ENCODE assay signal across 11 cellular contexts in the genomic region with DNA sequence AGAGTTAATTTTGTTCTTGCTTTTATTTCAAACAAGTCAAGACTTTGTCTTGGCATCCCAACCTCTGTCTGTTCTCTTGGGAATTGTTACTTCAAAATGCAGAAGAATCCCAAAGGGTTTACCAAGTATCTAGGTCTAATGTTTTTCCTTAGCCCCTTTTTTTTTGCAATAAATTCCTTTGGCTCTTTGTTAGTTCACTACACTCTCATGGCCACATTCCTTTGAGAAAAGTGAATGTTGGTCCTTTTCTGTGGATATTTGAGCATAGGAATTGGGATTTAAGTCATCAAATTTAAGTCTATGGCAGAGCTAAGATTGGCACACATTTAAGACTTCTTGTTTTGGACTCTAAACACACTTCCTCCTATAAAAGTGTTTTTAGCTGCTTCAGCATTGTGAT. TPM values are rescaled to one million over a fixed set of nuclear protein-coding genes. Genes with fewer than 3 reads are reported as not detected.
DNase-seq lines count a peak whose midpoint lies in the region; ATAC-seq and TF ChIP-seq lines count a peak whose summit lies in the region.
"Had no signal": no experiment of that assay in that cellular context is flagged by ENCODE, and none has a peak within 500 bp of the region (broad histone marks: within the 10 kb centered on the region; RNA-seq: fewer than 3 reads in every experiment).

No MANE protein-coding gene starts in this region.

- in situ Hi-C loops in mammary epithelial cell (cut with MboI; ENCODE audit: low sequenced_read_pairs in 2 of 2), result no loop called here

- DNase-seq in CD4-positive, alpha-beta memory T cell, result no peak
- DNase-seq in Jurkat, Clone E6-1 (ENCODE audit: low read depth, low spot score), result no peak
- DNase-seq in mammary epithelial cell (no peak), GF-D8 (lab: John Stamatoyannopoulos, UW) (no peak), omental fat pad (ENCODE audit: low spot score) (no peak), DMS53 treated with DMSO at 0.1 percent for 48 hours (lab: John Stamatoyannopoulos, UW; ENCODE audit: unreplicated experiment) (no peak)
- no peak for DNase-seq in naive thymus-derived CD8-positive, alpha-beta T cell
- DNase-seq: effector CD4-positive, alpha-beta T cell; NCI-H1092 treated with DMSO at 0.1 percent for 48 hours; WERI-Rb-1 had no signal

- intact Hi-C loops in CD4-positive, alpha-beta memory T cell (cut with micrococcal nuclease), result no loop called here
- intact Hi-C loops in mammary epithelial cell (cut with micrococcal nuclease), result loop anchor here (2.0 kb wide), 1 partner anchor 15 kb away; no protein-coding TSS in a partner anchor

- no peaks in the 10 kb centered on the region for H3K27me3 Mint-ChIP-seq in CD4-positive, alpha-beta memory T cell
- H3K27me3 Mint-ChIP-seq in naive thymus-derived CD8-positive, alpha-beta T cell, result no peaks in the 10 kb centered on the region

- peak overlapping the region in 4 of 7 donors; percentile 60 to 97 (median 90) for H3K27ac Mint-ChIP-seq in CD4-positive, alpha-beta memory T cell
- peak overlapping the region; percentile 32 to 98 (median 90) for H3K27ac Mint-ChIP-seq in naive thymus-derived CD8-positive, alpha-beta T cell

- peak overlapping the region; percentile 72 for H3K4me2 ChIP-seq in mammary epithelial cell (ENCODE audit: insufficient read depth, low read depth, low read length)

- TF ChIP-seq CTCF in mammary epithelial cell (conservative IDR thresholded peaks at IDR 0.05 in 1 of 2, IDR thresholded peaks at IDR 0.05 in 1 of 2; ENCODE audit: extremely low read depth in 1 of 2, insufficient read depth in 1 of 2, low read depth in 1 of 2, low read length in 2 of 2) (no peak), omental fat pad (IDR thresholded peaks at IDR 0.05) (no peak)

- peaks cover 39 to 69% (median 53%) of the 10 kb centered on the region in 4 donors for H3K4me1 Mint-ChIP-seq in CD4-positive, alpha-beta memory T cell
- H3K4me1 Mint-ChIP-seq in naive thymus-derived CD8-positive, alpha-beta T cell, result peaks cover 34 to 69% (median 63%) of the 10 kb centered on the region in 4 donors

- no peaks in the 10 kb centered on the region for H3K27me3 ChIP-seq in CD4-positive, alpha-beta memory T cell (ENCODE audit: insufficient read depth, low read length)
- no peaks in the 10 kb centered on the region for H3K27me3 ChIP-seq in mammary epithelial cell (ENCODE audit: insufficient read depth, low read length)

- CTCF ChIA-PET in CD4-positive, alpha-beta memory T cell (lab: Charles Lee; ENCODE audit: partially characterized antibody), result interaction anchor here (1.6 kb wide), 1 partner anchor 14 kb away, joined by 4 read pairs; no protein-coding TSS in a partner anchor
- CTCF ChIA-PET in mammary epithelial cell (lab: Charles Lee; ENCODE audit: low non-redundant PET), result no interaction called here

- H3K36me3 Mint-ChIP-seq in CD4-positive, alpha-beta memory T cell, result peaks cover 14 to 47% of the 10 kb centered on the region in 2 donors
- H3K36me3 Mint-ChIP-seq in naive thymus-derived CD8-positive, alpha-beta T cell, result peaks cover 6 to 38% (median 8%) of the 10 kb centered on the region in 3 donors

- no TSS peak for BruUV-seq in mammary epithelial cell (replicated peaks; lab: Mats Ljungman, UMichigan)

- H3K36me3 ChIP-seq in CD4-positive, alpha-beta memory T cell (ENCODE audit: insufficient read depth, low read length), result peaks cover 17% of the 10 kb centered on the region
- peaks cover 15% of the 10 kb centered on the region for H3K36me3 ChIP-seq in mammary epithelial cell (ENCODE audit: insufficient read depth, low read length)

- peaks cover 0 to 4% (median 0%) of the 10 kb centered on the region in 8 donors for H3K9me3 Mint-ChIP-seq in CD4-positive, alpha-beta memory T cell
- H3K9me3 Mint-ChIP-seq in naive thymus-derived CD8-positive, alpha-beta T cell, result no peaks in the 10 kb centered on the region

- peaks cover 75% of the 10 kb centered on the region for H3K79me2 ChIP-seq in mammary epithelial cell (ENCODE audit: insufficient read depth, low read length)

- POLR2A ChIA-PET in CD4-positive, alpha-beta memory T cell (lab: Charles Lee; ENCODE audit: partially characterized antibody), result interaction anchor here (1.1 to 5.3 kb wide), 2 partner anchors 9 to 25 kb away, joined by 4 to 67 read pairs; a partner anchor contains a TSS
- POLR2A ChIA-PET in naive thymus-derived CD8-positive, alpha-beta T cell (lab: Charles Lee), result interaction anchor here (1.5 to 5.1 kb wide), 2 partner anchors 24 to 26 kb away, joined by 3 to 55 read pairs; a partner anchor contains a TSS

- no peak for ATAC-seq in naive thymus-derived CD8-positive, alpha-beta T cell
- ATAC-seq in HG03457 (IDR thresholded peaks at IDR 0.05; ENCODE audit: unreplicated experiment) (no peak), omental fat pad (ENCODE audit: low FRiP score) (no peak)

- no peak overlapping the region for H3K4me3 ChIP-seq in CD4-positive, alpha-beta memory T cell (ENCODE audit: low read length in 2 of 2)
- peak overlapping the region; percentile 71 for H3K4me3 ChIP-seq in Jurkat, Clone E6-1 (ENCODE audit: low read length)
- no peak overlapping the region for H3K4me3 ChIP-seq in mammary epithelial cell (replicated peaks in 1 of 3; ENCODE audit: insufficient read depth in 1 of 3, low read depth in 2 of 3, low read length in 3 of 3)

- peaks cover 56% of the 10 kb centered on the region for H3K4me1 ChIP-seq in CD4-positive, alpha-beta memory T cell (ENCODE audit: insufficient read depth, low read length)
- peaks cover 29% of the 10 kb centered on the region for H3K4me1 ChIP-seq in mammary epithelial cell (ENCODE audit: insufficient read depth, low read length)

- dilution Hi-C loops in mammary epithelial cell (cut with HindIII; ENCODE audit: low sequenced_read_pairs), result no loop called here

- peak overlapping the region; percentile 98 to 100 (median 98) for H3K4me3 Mint-ChIP-seq in CD4-positive, alpha-beta memory T cell
- peak overlapping the region; percentile 88 to 100 (median 99) for H3K4me3 Mint-ChIP-seq in naive thymus-derived CD8-positive, alpha-beta T cell

- H4K20me1 ChIP-seq in mammary epithelial cell (ENCODE audit: insufficient read depth, low read length), result no peaks in the 10 kb centered on the region

- no peak overlapping the region for H3K9ac ChIP-seq in mammary epithelial cell (ENCODE audit: insufficient read depth, low read length)

- H3K9me3 ChIP-seq in CD4-positive, alpha-beta memory T cell (ENCODE audit: control insufficient read depth in 1 of 2, low read length in 2 of 2), result no peaks in the 10 kb centered on the region
- no peaks in the 10 kb centered on the region for H3K9me3 ChIP-seq in mammary epithelial cell (replicated peaks; ENCODE audit: insufficient read depth, low read length)

- H2AFZ ChIP-seq in mammary epithelial cell (ENCODE audit: low read depth, low read length), result no peak overlapping the region

- peak overlapping the region; percentile 88 for H3K27ac ChIP-seq in CD4-positive, alpha-beta memory T cell (ENCODE audit: low read depth, low read length)
- H3K27ac ChIP-seq in mammary epithelial cell (ENCODE audit: insufficient read depth, low read depth, low read length), result no peak overlapping the region
- H3K27ac ChIP-seq: WERI-Rb-1 had no signal

RNA-seq across cellular contexts. Expression of a gene that starts 1.8 kb away (rescaled TPM):
- 10 to 100 TPM; 30.4 to 34.6 TPM for total RNA-seq in CD4-positive, alpha-beta memory T cell
- polyA plus RNA-seq in CD4-positive, alpha-beta memory T cell, result 10 to 100 TPM; 60.7 to 91.2 TPM
- polyA plus RNA-seq in Jurkat, Clone E6-1 (2012; ENCODE audit: insufficient read depth, insufficient read length), result 68.7 TPM
- 10 to 100 TPM; 53.7 to 63.2 TPM for total RNA-seq in mammary epithelial cell
- 27.7 TPM for polyA plus RNA-seq in mammary epithelial cell
- 26.4 TPM for polyA minus RNA-seq in mammary epithelial cell
- 10 to 100 TPM; 33.1 to 38.2 TPM for total RNA-seq in naive thymus-derived CD8-positive, alpha-beta T cell
- polyA plus RNA-seq in naive thymus-derived CD8-positive, alpha-beta T cell, result 10 to 100 TPM; 61.9 to 71.0 (median 68.4) TPM
- 10 to 100 TPM; 43.6 to 55.9 (median 52.6) TPM for total RNA-seq in omental fat pad

RNA-seq across cellular contexts. Expression of a gene that starts 2.9 kb away (rescaled TPM):
- 10 to 100 TPM; 39.9 to 41.3 TPM for total RNA-seq in CD4-positive, alpha-beta memory T cell
- polyA plus RNA-seq in CD4-positive, alpha-beta memory T cell, result 100 to 1,000 TPM in 1 of 2 donors, 10 to 100 TPM in 1; 78.8 to 111 TPM
- polyA plus RNA-seq in Jurkat, Clone E6-1 (2012; ENCODE audit: insufficient read depth, insufficient read length), result 89.6 TPM
- 10 to 100 TPM; 40.7 to 56.5 TPM for total RNA-seq in mammary epithelial cell
- 29.8 TPM for polyA plus RNA-seq in mammary epithelial cell
- 7.4 TPM for polyA minus RNA-seq in mammary epithelial cell
- 10 to 100 TPM; 34.3 to 35.3 TPM for total RNA-seq in naive thymus-derived CD8-positive, alpha-beta T cell
- 10 to 100 TPM; 77.9 to 95.3 (median 84.0) TPM for polyA plus RNA-seq in naive thymus-derived CD8-positive, alpha-beta T cell
- 10 to 100 TPM; 35.9 to 54.7 (median 43.2) TPM for total RNA-seq in omental fat pad

RNA-seq across cellular contexts. Expression of a gene that starts 24.3 kb away (rescaled TPM):
- 10 to 100 TPM; 14.0 to 15.6 TPM for total RNA-seq in CD4-positive, alpha-beta memory T cell
- polyA plus RNA-seq in CD4-positive, alpha-beta memory T cell, result 10 to 100 TPM; 26.6 to 43.5 TPM
- polyA plus RNA-seq in Jurkat, Clone E6-1 (2012; ENCODE audit: insufficient read depth, insufficient read length), result 13.5 TPM
- total RNA-seq in mammary epithelial cell (10 to 100 TPM in 1 of 2 donors, 1 to 10 TPM in 1; 9.2 to 10.5 TPM), omental fat pad (10 to 100 TPM in 2 of 4 donors, 1 to 10 TPM in 2; 7.6 to 23.4 (median 10.2) TPM)
- polyA plus RNA-seq in mammary epithelial cell, result 15.4 TPM
- polyA minus RNA-seq in mammary epithelial cell, result 6.4 TPM
- 10 to 100 TPM; 16.9 to 19.5 TPM for total RNA-seq in naive thymus-derived CD8-positive, alpha-beta T cell
- 10 to 100 TPM; 42.2 to 47.5 (median 44.0) TPM for polyA plus RNA-seq in naive thymus-derived CD8-positive, alpha-beta T cell
